ENCODE assay signal across 8 cellular contexts in genomic region chr10:14093735-14094484, GRCh38.
DNase-seq lines count a peak whose midpoint lies in the region; ATAC-seq and TF ChIP-seq lines count a peak whose summit lies in the region.

No MANE protein-coding gene starts in this region.

- CTCF ChIA-PET in activated naive CD4-positive, alpha-beta T cell treated with anti-CD3 and anti-CD28 coated beads for 36 hours (lab: Charles Lee), result no interaction called here

- peak; percentile 8 for TF ChIP-seq CTCF in GM12865 (IDR thresholded peaks at IDR 0.05; ENCODE audit: insufficient read depth, low read depth, low read length, missing control alignments)
- TF ChIP-seq CTCF in OCI-LY3 (IDR thresholded peaks at IDR 0.05; ENCODE audit: low read depth, low read length), result peak; percentile 20
- peak; percentile 63 for TF ChIP-seq CTCF in fibroblast of pulmonary artery (IDR thresholded peaks at IDR 0.05; ENCODE audit: low read length, missing control alignments)
- TF ChIP-seq CTCF in retinal pigment epithelial cell (conservative IDR thresholded peaks at IDR 0.05; ENCODE audit: low read depth, low read length), result peak; percentile 58

- peaks cover 2% of the 10 kb centered on the region for H3K4me1 Mint-ChIP-seq in activated naive CD4-positive, alpha-beta T cell treated with anti-CD3 and anti-CD28 coated beads for 36 hours (ENCODE audit: low read depth)

- no peak overlapping the region for H3K27ac Mint-ChIP-seq in activated naive CD4-positive, alpha-beta T cell treated with anti-CD3 and anti-CD28 coated beads for 36 hours

- no peak overlapping the region for H3K27ac ChIP-seq in OCI-LY3 (ENCODE audit: low read length)

- H2AFZ ChIP-seq in OCI-LY3 (ENCODE audit: low read depth, low read length), result no peak overlapping the region

- no peaks in the 10 kb centered on the region for H3K36me3 Mint-ChIP-seq in activated naive CD4-positive, alpha-beta T cell treated with anti-CD3 and anti-CD28 coated beads for 36 hours (ENCODE audit: low read depth)

- no peaks in the 10 kb centered on the region for H3K9me3 ChIP-seq in OCI-LY3 (ENCODE audit: insufficient read depth, low read length)

- H3K36me3 ChIP-seq in OCI-LY3 (replicated peaks; ENCODE audit: low read depth, low read length), result no peaks in the 10 kb centered on the region

- ATAC-seq in HG02642 (IDR thresholded peaks at IDR 0.05; ENCODE audit: poor library complexity, unreplicated experiment), result no peak
- ATAC-seq in HG02970 (IDR thresholded peaks at IDR 0.05; ENCODE audit: low FRiP score, unreplicated experiment), result no peak

- no peaks in the 10 kb centered on the region for H3K4me1 ChIP-seq in OCI-LY3 (ENCODE audit: low read length)

- peak; percentile 13 for DNase-seq in GM12865 (ENCODE audit: low read depth)
- peak; percentile 70 for DNase-seq in fibroblast of pulmonary artery (ENCODE audit: low read depth)
- DNase-seq in retinal pigment epithelial cell (ENCODE audit: low read depth), result no peak
- no peak for DNase-seq in activated naive CD4-positive, alpha-beta T cell treated with anti-CD3 and anti-CD28 coated beads for 36 hours
- no peak for DNase-seq in stimulated activated CD4-positive, alpha-beta T cell treated with anti-CD3 and anti-CD28 coated beads, Interleukin-2, amount 100 ng/mL, for 24 hours

- no peak overlapping the region for H3K9ac ChIP-seq in OCI-LY3 (ENCODE audit: low read length)

- H3K4me3 Mint-ChIP-seq in activated naive CD4-positive, alpha-beta T cell treated with anti-CD3 and anti-CD28 coated beads for 36 hours, result no peak overlapping the region

- no peak overlapping the region for H3K4me2 ChIP-seq in OCI-LY3 (ENCODE audit: low read length)

- H3K4me3 ChIP-seq in GM12865 (ENCODE audit: low read depth, low read length), result no peak overlapping the region
- no peak overlapping the region for H3K4me3 ChIP-seq in OCI-LY3 (ENCODE audit: low read length)
- H3K4me3 ChIP-seq in fibroblast of pulmonary artery (replicated peaks; ENCODE audit: low read depth, low read length), result no peak overlapping the region
- H3K4me3 ChIP-seq in retinal pigment epithelial cell (ENCODE audit: low read length), result no peak overlapping the region

- no peaks in the 10 kb centered on the region for H3K27me3 ChIP-seq in OCI-LY3 (ENCODE audit: low read depth, low read length)

- intact Hi-C loops in activated naive CD4-positive, alpha-beta T cell treated with anti-CD3 and anti-CD28 coated beads for 36 hours (cut with micrococcal nuclease), result loop anchor here (1.0 kb wide), 1 partner anchor 307 kb away; no protein-coding TSS in a partner anchor

- H3K9me3 Mint-ChIP-seq in activated naive CD4-positive, alpha-beta T cell treated with anti-CD3 and anti-CD28 coated beads for 36 hours, result no peaks in the 10 kb centered on the region

- H4K20me1 ChIP-seq in OCI-LY3 (ENCODE audit: insufficient read depth, low read length), result no peaks in the 10 kb centered on the region

- no peaks in the 10 kb centered on the region for H3K27me3 Mint-ChIP-seq in activated naive CD4-positive, alpha-beta T cell treated with anti-CD3 and anti-CD28 coated beads for 36 hours (ENCODE audit: low read depth)

- no peaks in the 10 kb centered on the region for H3K79me2 ChIP-seq in OCI-LY3 (ENCODE audit: low read length)

Comparison
In these comparisons a context has a peak if more than half of its experiments do, and no peak if none do; other contexts are left out.
1. DNase-seq: peak in GM12865 (single experiment) and fibroblast of pulmonary artery (single experiment); none in retinal pigment epithelial cell (single experiment), activated naive CD4-positive, alpha-beta T cell treated with anti-CD3 and anti-CD28 coated beads for 36 hours (single experiment) and stimulated activated CD4-positive, alpha-beta T cell treated with anti-CD3 and anti-CD28 coated beads, Interleukin-2, amount 100 ng/mL, for 24 hours (0 of 2).
2. CTCF ChIP-seq: peak in every context shown above with its lines; median percentile 63 in fibroblast of pulmonary artery; 58 in retinal pigment epithelial cell; 20 in OCI-LY3; 8 in GM12865.